ENCODE assay signal across 27 cellular contexts in the genomic region with DNA sequence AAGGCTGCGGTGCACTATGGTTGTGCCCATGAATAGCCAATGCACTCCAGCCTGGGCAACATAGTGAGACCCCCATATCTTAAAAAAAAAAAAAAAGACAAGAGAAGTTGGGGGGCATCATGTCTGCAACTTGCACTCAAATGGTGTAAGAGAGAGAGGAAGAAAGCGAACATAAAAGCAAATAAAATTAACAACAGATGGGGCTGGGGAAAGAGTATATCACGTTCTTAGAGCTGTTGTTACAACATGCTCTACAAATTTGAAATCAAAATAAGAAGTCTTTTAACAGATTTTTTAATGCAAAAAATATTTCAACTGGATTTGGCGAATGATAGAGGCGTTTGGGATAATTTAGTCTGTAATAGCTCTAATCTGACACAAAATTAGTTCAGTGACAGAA.
DNase-seq lines count a peak whose midpoint lies in the region; ATAC-seq, FAIRE-seq and TF ChIP-seq lines count a peak whose summit lies in the region.
"Had no signal": no experiment of that assay in that cellular context is flagged by ENCODE, and none has a peak within 500 bp of the region (broad histone marks: within the 10 kb centered on the region; RNA-seq: fewer than 3 reads in every experiment).

No MANE protein-coding gene starts in this region.

- no peak for TF ChIP-seq CTCF in HFFc6 (IDR thresholded peaks at IDR 0.05)
- TF ChIP-seq CTCF in chondrocyte (IDR thresholded peaks at IDR 0.05) = no peak
- no peak for TF ChIP-seq CTCF in gastroesophageal sphincter (IDR thresholded peaks at IDR 0.05)
- no peak for TF ChIP-seq CTCF in thoracic aorta (IDR thresholded peaks at IDR 0.05)
- TF ChIP-seq CTCF in pancreas (IDR thresholded peaks at IDR 0.05) = no peak

- TF ChIP-seq EP300 in gastroesophageal sphincter (IDR thresholded peaks at IDR 0.05) = no peak

- TF ChIP-seq POLR2A in gastroesophageal sphincter (IDR thresholded peaks at IDR 0.05) = no peak

- DNase-seq in HFFc6 = no peak
- DNase-seq in chondrocyte (ENCODE audit: low spot score) = no peak
- DNase-seq in thoracic aorta (ENCODE audit: low spot score) = no peak
- DNase-seq in anterior cingulate cortex (lab: John Stamatoyannopoulos, UW) = no peak
- no peak for DNase-seq in NCI-H345 treated with DMSO at 0.1 percent for 48 hours (lab: John Stamatoyannopoulos, UW; ENCODE audit: unreplicated experiment)
- no peak for DNase-seq in pancreas
- DNase-seq: activated CD4-positive, alpha-beta T cell treated with anti-CD3 and anti-CD28 coated beads for 1 hour; activated CD8-positive, alpha-beta T cell treated with anti-CD3 and anti-CD28 coated beads, Interleukin-2, amount 10 ng/mL, durations not matched to agents 7 days and 5 days; activated gamma-delta T cell; activated naive CD8-positive, alpha-beta T cell treated with anti-CD3 and anti-CD28 coated beads, Interleukin-2, amount 50 U/mL, for 24 hours; activated T-cell treated with anti-CD3 and anti-CD28 coated beads for 4 hours; effector memory CD4-positive, alpha-beta T cell; GF-D8; NCI-H146; NCI-H524; ovary; right cardiac atrium; T-helper 17 cell had no signal

- H3K4me1 ChIP-seq in gastroesophageal sphincter (peaks cover 0 to 26% (median 7%) of the 10 kb centered on the region in 3 donors), thoracic aorta (ENCODE audit: control insufficient read depth in 1 of 2, low read depth in 2 of 2) (peaks cover 20 to 34% of the 10 kb centered on the region in 2 donors), pancreas (no peaks in the 10 kb centered on the region)
- H3K4me1 ChIP-seq: breast epithelium had no signal

- peak overlapping the region in 3 of 4 donors; percentile 49 to 70 (median 63) for H3K27ac ChIP-seq in gastroesophageal sphincter
- H3K27ac ChIP-seq in thoracic aorta = peak overlapping the region; percentile 66 to 92
- no peak overlapping the region for H3K27ac ChIP-seq in pancreas
- H3K27ac ChIP-seq: KMS-11, ovary had no signal

- ATAC-seq in gastroesophageal sphincter = peak; percentile 37
- no peak for ATAC-seq in thoracic aorta (ENCODE audit: insufficient number of reproducible peaks, low FRiP score, low read depth)
- ATAC-seq in pancreas = no peak
- ATAC-seq: activated CD8-positive, alpha-beta T cell treated with anti-CD3 and anti-CD28 coated beads, Interleukin-2, amount 10 ng/mL, durations not matched to agents 7 days and 5 days; activated naive CD8-positive, alpha-beta T cell treated with anti-CD3 and anti-CD28 coated beads, Interleukin-2, amount 50 U/mL, for 24 hours; GM23338; T-helper 17 cell had no signal

- H3K36me3 Mint-ChIP-seq in HFFc6 (ENCODE audit: low read depth) = peaks cover 4% of the 10 kb centered on the region; the same call in 1 of the 2 replicates
- H3K36me3 Mint-ChIP-seq in chondrocyte (ENCODE audit: low read depth) = peaks cover 2% of the 10 kb centered on the region

- H3K4me3 ChIP-seq in gastroesophageal sphincter (no peak overlapping the region), thoracic aorta (peak overlapping the region; percentile 30), pancreas (no peak overlapping the region)
- H3K4me3 ChIP-seq: breast epithelium, GM23338, ovary, tibial nerve had no signal

- H3K4me1 Mint-ChIP-seq in HFFc6 (ENCODE audit: low read depth) (peaks cover 51% of the 10 kb centered on the region), chondrocyte (ENCODE audit: low read depth) (peaks cover 30% of the 10 kb centered on the region)

- H3K27ac Mint-ChIP-seq in HFFc6 (peak overlapping the region; percentile 50), chondrocyte (ENCODE audit: unreplicated experiment) (peak overlapping the region; percentile 74)
- H3K27ac Mint-ChIP-seq: activated CD8-positive, alpha-beta T cell treated with anti-CD3 and anti-CD28 coated beads, Interleukin-2, amount 10 ng/mL, durations not matched to agents 7 days and 5 days; activated naive CD8-positive, alpha-beta T cell treated with anti-CD3 and anti-CD28 coated beads, Interleukin-2, amount 50 U/mL, for 24 hours; GM23338; stimulated activated naive CD8-positive, alpha-beta T cell treated with anti-CD3 and anti-CD28 coated beads, Interleukin-15, Interleukin-2, amounts not matched to agents 100 ng/mL and 50 ng/mL, for 24 hours; T-helper 17 cell had no signal

- H3K27me3 ChIP-seq in gastroesophageal sphincter (no peaks in the 10 kb centered on the region), thoracic aorta (replicated peaks; ENCODE audit: insufficient read depth) (no peaks in the 10 kb centered on the region), pancreas (no peaks in the 10 kb centered on the region)
- H3K27me3 ChIP-seq: breast epithelium, ovary, tibial nerve had no signal

- intact Hi-C loops in pancreas (cut with DNase I) = no loop called here

- H3K36me3 ChIP-seq in gastroesophageal sphincter (peaks cover 0 to 9% of the 10 kb centered on the region in 2 donors), thoracic aorta (no peaks in the 10 kb centered on the region), pancreas (no peaks in the 10 kb centered on the region)
- H3K36me3 ChIP-seq: breast epithelium, ovary had no signal

- FAIRE-seq in pancreas (lab: Jason Lieb, UNC) = no peak
- FAIRE-seq: colon, GM18507, HTR-8/SVneo had no signal

- WGBS in gastroesophageal sphincter (ENCODE audit: low coverage in 1 of 2), 2 donors = 36 to 64% methylated on average over 4 to 5 of the region's 5 CpGs
- WGBS in pancreas, 2 donors = 67 to 84% methylated on average over 5 of the region's 5 CpGs

- H3K9me3 ChIP-seq in gastroesophageal sphincter = no peaks in the 10 kb centered on the region
- no peaks in the 10 kb centered on the region for H3K9me3 ChIP-seq in thoracic aorta
- H3K9me3 ChIP-seq in pancreas = no peaks in the 10 kb centered on the region
- H3K9me3 ChIP-seq: breast epithelium, ovary, tibial nerve had no signal

- H3K9me3 Mint-ChIP-seq in HFFc6 = no peaks in the 10 kb centered on the region
- no peaks in the 10 kb centered on the region for H3K9me3 Mint-ChIP-seq in chondrocyte (ENCODE audit: low read depth)
- H3K9me3 Mint-ChIP-seq: activated naive CD8-positive, alpha-beta T cell treated with anti-CD3 and anti-CD28 coated beads, Interleukin-2, amount 50 U/mL, for 24 hours; GM23338; stimulated activated naive CD8-positive, alpha-beta T cell treated with anti-CD3 and anti-CD28 coated beads, Interleukin-15, Interleukin-2, amounts not matched to agents 100 ng/mL and 50 ng/mL, for 24 hours had no signal

- peak overlapping the region; percentile 60; the same call in 1 of the 2 replicates for H3K4me3 Mint-ChIP-seq in HFFc6
- H3K4me3 Mint-ChIP-seq in chondrocyte (ENCODE audit: unreplicated experiment) = no peak overlapping the region
- H3K4me3 Mint-ChIP-seq: activated CD8-positive, alpha-beta T cell treated with anti-CD3 and anti-CD28 coated beads, Interleukin-2, amount 10 ng/mL, durations not matched to agents 7 days and 5 days; activated naive CD8-positive, alpha-beta T cell treated with anti-CD3 and anti-CD28 coated beads, Interleukin-2, amount 50 U/mL, for 24 hours; GM23338; stimulated activated naive CD8-positive, alpha-beta T cell treated with anti-CD3 and anti-CD28 coated beads, Interleukin-15, Interleukin-2, amounts not matched to agents 100 ng/mL and 50 ng/mL, for 24 hours; T-helper 17 cell had no signal

- H3K27me3 Mint-ChIP-seq in HFFc6 (ENCODE audit: insufficient read depth) (no peaks in the 10 kb centered on the region; the same call in 1 of the 2 replicates), chondrocyte (ENCODE audit: low read depth) (no peaks in the 10 kb centered on the region)
- H3K27me3 Mint-ChIP-seq: activated naive CD8-positive, alpha-beta T cell treated with anti-CD3 and anti-CD28 coated beads, Interleukin-2, amount 50 U/mL, for 24 hours; stimulated activated naive CD8-positive, alpha-beta T cell treated with anti-CD3 and anti-CD28 coated beads, Interleukin-15, Interleukin-2, amounts not matched to agents 100 ng/mL and 50 ng/mL, for 24 hours; T-helper 17 cell had no signal

Comparison
In these comparisons a context has a peak if more than half of its experiments do, and no peak if none do; other contexts are left out.
1. H3K27ac ChIP-seq: peak in gastroesophageal sphincter (3 of 4) and thoracic aorta (2 of 2); none in pancreas (0 of 4).